In genomic region chr6:41027799-41028617, GRCh38 we compare ENCODE assay signal across 8 cellular contexts. TPM values are rescaled to one million over a fixed set of nuclear protein-coding genes. Genes with fewer than 3 reads are reported as not detected.
DNase-seq lines count a peak whose midpoint lies in the region; ATAC-seq and TF ChIP-seq lines count a peak whose summit lies in the region.

No MANE protein-coding gene starts in this region.

- WGBS in right cardiac atrium = 2% methylated on average over 49 of the region's 49 CpGs
- WGBS in urinary bladder = 4% methylated on average over 49 of the region's 49 CpGs

- H3K4me3 ChIP-seq in KMS-11 (IDR thresholded peaks at IDR 0.05; ENCODE audit: insufficient read depth, low read depth, low read length) = no peak overlapping the region
- H3K4me3 ChIP-seq in right cardiac atrium (ENCODE audit: low read length) = peak overlapping the region; percentile 41
- H3K4me3 ChIP-seq in urinary bladder (ENCODE audit: low read depth, low read length) = peak overlapping the region; percentile 35

- H3K79me2 ChIP-seq in KMS-11 (ENCODE audit: insufficient read depth, low read depth) = no peaks in the 10 kb centered on the region

- H3K4me2 ChIP-seq in KMS-11 = peak overlapping the region; percentile 67

- ATAC-seq in GM21723 (IDR thresholded peaks at IDR 0.05; ENCODE audit: unreplicated experiment) = peak; percentile 95
- ATAC-seq in right cardiac atrium = peak; percentile 96 to 97

- peak overlapping the region; percentile 67 for H3K9ac ChIP-seq in KMS-11

- peaks cover 8% of the 10 kb centered on the region for H3K4me1 ChIP-seq in KMS-11 (ENCODE audit: low read depth, poor library complexity, severe bottlenecking)
- no peaks in the 10 kb centered on the region for H3K4me1 ChIP-seq in right cardiac atrium (ENCODE audit: control insufficient read depth, insufficient read depth, low read length)
- no peaks in the 10 kb centered on the region for H3K4me1 ChIP-seq in urinary bladder (ENCODE audit: insufficient read depth)

- H4K20me1 ChIP-seq in KMS-11 (ENCODE audit: insufficient read depth) = no peaks in the 10 kb centered on the region

- H2AFZ ChIP-seq in KMS-11 (ENCODE audit: low read depth) = peak overlapping the region; percentile 98

- TF ChIP-seq CTCF in KMS-11 (conservative IDR thresholded peaks at IDR 0.05; ENCODE audit: low read depth, low read length) = peak; percentile 93

- DNase-seq in ELR (ENCODE audit: low read depth) = peak; percentile 71
- peak; percentile 71 for DNase-seq in SW480 (ENCODE audit: low spot score)
- peak; percentile 40 for DNase-seq in amniotic epithelial cell (ENCODE audit: low read depth)
- peak; percentile 89 to 97 (median 95) for DNase-seq in right cardiac atrium
- DNase-seq in pulmonary artery endothelial cell (ENCODE audit: low read depth, low spot score) = peak; percentile 32

- intact Hi-C loops in right cardiac atrium (cut with DNase I) = loop anchor here in 2 of 4 donors (10.0 kb wide), 1 partner anchor 133 kb away; no protein-coding TSS in a partner anchor

- H3K9me3 ChIP-seq in right cardiac atrium (ENCODE audit: control insufficient read depth, low read length) = no peaks in the 10 kb centered on the region

- H3K27me3 ChIP-seq in KMS-11 (ENCODE audit: insufficient read depth, low read depth) = no peaks in the 10 kb centered on the region
- H3K27me3 ChIP-seq in right cardiac atrium (ENCODE audit: control insufficient read depth, insufficient read depth) = no peaks in the 10 kb centered on the region

- no peaks in the 10 kb centered on the region for H3K36me3 ChIP-seq in KMS-11 (ENCODE audit: insufficient read depth)
- H3K36me3 ChIP-seq in urinary bladder (ENCODE audit: insufficient read depth) = no peaks in the 10 kb centered on the region

- peak overlapping the region; percentile 63; the same call in 1 of the 2 replicates for H3K27ac ChIP-seq in KMS-11
- peak overlapping the region; percentile 31 for H3K27ac ChIP-seq in right cardiac atrium (ENCODE audit: low read length)
- H3K27ac ChIP-seq in urinary bladder (ENCODE audit: low read depth) = peak overlapping the region; percentile 12

RNA-seq across cellular contexts. Expression of gene UNC5CL, which starts 11.0 kb away (rescaled TPM):
- total RNA-seq in right cardiac atrium (under 1 TPM; 0.46 to 0.85 (median 0.75) TPM), pulmonary artery endothelial cell (0.04 and 0.07 TPM in 2 replicates), urinary bladder (0.37 TPM)
- polyA plus RNA-seq in right cardiac atrium (0.68 TPM), urinary bladder (0.87 TPM)

RNA-seq across cellular contexts. Expression of gene TSPO2, which starts 14.3 kb away (rescaled TPM):
- total RNA-seq in right cardiac atrium = not detected
- polyA plus RNA-seq in right cardiac atrium = not detected
- total RNA-seq in pulmonary artery endothelial cell = not detected in 2 replicates
- not detected for total RNA-seq in urinary bladder
- polyA plus RNA-seq in urinary bladder = not detected

RNA-seq across cellular contexts. Expression of gene APOBEC2, which starts 25.0 kb away (rescaled TPM):
- total RNA-seq in right cardiac atrium = 100 to 1,000 TPM in 2 of 4 donors, 10 to 100 TPM in 2; 80.1 to 118 (median 91.6) TPM
- polyA plus RNA-seq in right cardiac atrium = 137 TPM
- not detected in 2 replicates for total RNA-seq in pulmonary artery endothelial cell
- 11.4 TPM for total RNA-seq in urinary bladder
- polyA plus RNA-seq in urinary bladder = 0.41 TPM

RNA-seq across cellular contexts. Expression of gene OARD1, which starts 44.1 kb away (rescaled TPM):
- total RNA-seq in right cardiac atrium (10 to 100 TPM; 15.1 to 23.7 (median 18.6) TPM), pulmonary artery endothelial cell (6.2 and 9.7 TPM in 2 replicates), urinary bladder (16.9 TPM)
- polyA plus RNA-seq in right cardiac atrium (27.8 TPM), urinary bladder (26.3 TPM)

RNA-seq across cellular contexts. Expression of gene NFYA, which starts 44.8 kb away (rescaled TPM):
- total RNA-seq in right cardiac atrium (10 to 100 TPM; 11.0 to 13.8 (median 11.8) TPM), pulmonary artery endothelial cell (19.2 and 19.3 TPM in 2 replicates), urinary bladder (30.5 TPM)
- polyA plus RNA-seq in right cardiac atrium (6.1 TPM), urinary bladder (12.3 TPM)

Comparison
In these comparisons a context has a peak if more than half of its experiments do, and no peak if none do; other contexts are left out.
1. DNase-seq: peak in every context shown above with its lines; median percentile 95 in right cardiac atrium; 71 in ELR; 71 in SW480; 40 in amniotic epithelial cell; 32 in pulmonary artery endothelial cell.
2. H3K27ac ChIP-seq: peak in every context shown above with its lines; median percentile 63 in KMS-11; 31 in right cardiac atrium; 12 in urinary bladder.
3. RNA of gene APOBEC2, which starts 25.0 kb away (total RNA-seq): 80.1 to 118 TPM in right cardiac atrium and 11.4 TPM in urinary bladder (single experiment); not detected in pulmonary artery endothelial cell; every median in the first group is over 10 times any median in the second.